ENCODE assay signal across 32 cellular contexts in the genomic region with DNA sequence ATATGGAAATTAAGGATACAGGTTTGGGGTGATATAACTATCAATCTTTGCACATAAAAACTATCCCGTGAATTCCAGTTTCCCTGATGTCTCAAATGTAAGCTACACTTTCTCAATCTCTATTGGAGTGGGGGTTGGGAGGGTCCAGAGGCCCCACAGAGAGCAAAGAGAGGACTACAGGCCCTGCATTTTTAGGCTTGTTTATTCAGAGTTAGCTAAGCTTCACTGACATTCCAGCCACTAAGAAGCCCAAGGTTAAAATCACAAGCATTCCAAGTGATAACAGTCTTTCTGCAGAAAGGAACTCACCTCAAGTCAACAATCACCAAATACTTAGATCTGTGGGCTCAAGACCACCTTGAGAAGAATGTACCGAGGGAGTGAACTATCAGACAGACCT. TPM values are rescaled to one million over a fixed set of nuclear protein-coding genes. Genes with fewer than 3 reads are reported as not detected.
DNase-seq lines count a peak whose midpoint lies in the region; ATAC-seq and TF ChIP-seq lines count a peak whose summit lies in the region.
"Had no signal": no experiment of that assay in that cellular context is flagged by ENCODE, and none has a peak within 500 bp of the region (broad histone marks: within the 10 kb centered on the region; RNA-seq: fewer than 3 reads in every experiment).

No MANE protein-coding gene starts in this region.

- H2AK9ac ChIP-seq in IMR-90 (replicated peaks; ENCODE audit: low read depth, low read length, poor library complexity), result no peak overlapping the region

- no peak overlapping the region for H4K91ac ChIP-seq in IMR-90 (ENCODE audit: insufficient read depth, low read depth, low read length)

- H3K4ac ChIP-seq in IMR-90 (ENCODE audit: low read depth, low read length), result peak overlapping the region; percentile 4; the same call in 1 of the 2 replicates

- BruUV-seq in Caco-2 (replicated peaks; lab: Mats Ljungman, UMichigan), result no TSS peak
- BruUV-seq in IMR-90 (replicated peaks; lab: Mats Ljungman, UMichigan), result no TSS peak

- H2BK20ac ChIP-seq in IMR-90 (ENCODE audit: low read depth, low read length), result no peak overlapping the region

- H3K4me3 Mint-ChIP-seq in Caco-2 (ENCODE audit: unreplicated experiment) (peak overlapping the region; percentile 64), endothelial cell (ENCODE audit: unreplicated experiment) (no peak overlapping the region), mesothelial cell of epicardium (no peak overlapping the region)
- H3K4me3 Mint-ChIP-seq: activated naive CD8-positive, alpha-beta T cell treated with anti-CD3 and anti-CD28 coated beads, Interleukin-2, amount 50 U/mL, for 24 hours; activated T-cell treated with anti-CD3 and anti-CD28 coated beads, Interleukin-2, amount 50 U/mL, for 72 hours; brain; naive thymus-derived CD8-positive, alpha-beta T cell; stimulated activated naive B cell treated with anti-CD40 and anti-IgM and Interleukin-4, amounts not matched to agents 10 μg/mL and 1 μg/mL and 100 μg/mL, for 72 hours; T-helper 17 cell had no signal

- H3K56ac ChIP-seq in IMR-90 (ENCODE audit: extremely low read depth, insufficient read depth, low read length), result no peak overlapping the region; the same call in 1 of the 2 replicates

- no peak overlapping the region; the same call in 1 of the 2 replicates for H3K14ac ChIP-seq in IMR-90 (replicated peaks; ENCODE audit: low read depth, low read length)

- H3K18ac ChIP-seq in IMR-90 (ENCODE audit: low read depth, low read length), result no peak overlapping the region

- no peak overlapping the region for H3K9ac ChIP-seq in IMR-90 (ENCODE audit: low read depth, low read length)
- H3K9ac ChIP-seq: KMS-11 had no signal

- POLR2A ChIA-PET in Caco-2 (lab: Charles Lee), result interaction anchor here (0.6 kb wide), 1 partner anchor 71 kb away, joined by 3 read pairs; no protein-coding TSS in a partner anchor
- POLR2A ChIA-PET in IMR-90 (lab: Charles Lee; ENCODE audit: unreplicated experiment), result no interaction called here

- no peak overlapping the region for H2AK5ac ChIP-seq in IMR-90 (ENCODE audit: low read depth, low read length)

- H3K27me3 Mint-ChIP-seq in Caco-2 (ENCODE audit: insufficient read depth, unreplicated experiment), result no peaks in the 10 kb centered on the region
- no peaks in the 10 kb centered on the region for H3K27me3 Mint-ChIP-seq in endothelial cell (ENCODE audit: unreplicated experiment)
- no peaks in the 10 kb centered on the region for H3K27me3 Mint-ChIP-seq in mesothelial cell of epicardium (ENCODE audit: low read depth)

- H4K8ac ChIP-seq in IMR-90 (ENCODE audit: low read depth in 2 of 2, low read length in 2 of 2), result 0 out of 4 replicates have a peak overlapping the region, but pooled peaks of 1 of the 2 experiments have one; percentile 1

- H3K36me3 ChIP-seq in Caco-2 (ENCODE audit: control insufficient read depth, insufficient read depth, low read length) (no peaks in the 10 kb centered on the region), IMR-90 (ENCODE audit: control insufficient read depth, insufficient read depth, low read length) (no peaks in the 10 kb centered on the region), stomach (no peaks in the 10 kb centered on the region)
- H3K36me3 ChIP-seq: gastroesophageal sphincter had no signal

- H4K5ac ChIP-seq in IMR-90 (ENCODE audit: low read depth, low read length), result no peak overlapping the region

- H3K27ac ChIP-seq in IMR-90 (ENCODE audit: insufficient read depth, low read length), result no peak overlapping the region
- no peak overlapping the region for H3K27ac ChIP-seq in stomach
- H3K27ac ChIP-seq: gastroesophageal sphincter, KMS-11, skin epidermis had no signal

- in situ Hi-C loops in IMR-90 (cut with MboI; ENCODE audit: low sequenced_read_pairs), result no loop called here

- peaks cover 71% of the 10 kb centered on the region for H3K4me1 ChIP-seq in Caco-2
- H3K4me1 ChIP-seq in IMR-90 (ENCODE audit: control insufficient read depth, insufficient read depth, low read length), result peaks cover 8% of the 10 kb centered on the region
- H3K4me1 ChIP-seq in stomach, result no peaks in the 10 kb centered on the region

- peaks cover 46% of the 10 kb centered on the region for H3K4me1 Mint-ChIP-seq in Caco-2 (ENCODE audit: low read depth, unreplicated experiment)
- H3K4me1 Mint-ChIP-seq in endothelial cell (ENCODE audit: unreplicated experiment), result peaks cover 9% of the 10 kb centered on the region
- peaks cover 35% of the 10 kb centered on the region for H3K4me1 Mint-ChIP-seq in mesothelial cell of epicardium
- H3K4me1 Mint-ChIP-seq: activated naive CD8-positive, alpha-beta T cell treated with anti-CD3 and anti-CD28 coated beads, Interleukin-2, amount 50 U/mL, for 24 hours; naive thymus-derived CD8-positive, alpha-beta T cell; T-helper 17 cell had no signal

- no peak for TF ChIP-seq CTCF in Caco-2 (IDR thresholded peaks at IDR 0.05; ENCODE audit: insufficient read depth in 1 of 2, low read depth in 1 of 2, low read length in 1 of 2, severe bottlenecking in 1 of 2, unreplicated experiment in 1 of 2)
- no peak for TF ChIP-seq CTCF in IMR-90 (conservative IDR thresholded peaks at IDR 0.05; ENCODE audit: low read depth, low read length)
- no peak for TF ChIP-seq CTCF in endothelial cell (IDR thresholded peaks at IDR 0.05; ENCODE audit: unreplicated experiment)
- TF ChIP-seq CTCF in mesothelial cell of epicardium (IDR thresholded peaks at IDR 0.05; ENCODE audit: unreplicated experiment), result no peak
- no peak for TF ChIP-seq CTCF in stomach (IDR thresholded peaks at IDR 0.05)

- H3K9me1 ChIP-seq in IMR-90 (ENCODE audit: insufficient read depth, low read length), result peaks cover 6% of the 10 kb centered on the region; the same call in 1 of the 2 replicates

- H2AFZ ChIP-seq in IMR-90 (replicated peaks; ENCODE audit: low read length, poor library complexity), result peak overlapping the region; percentile 16

- H3K23ac ChIP-seq in IMR-90 (ENCODE audit: low read depth, low read length), result no peak overlapping the region

- H3K9me3 ChIP-seq in Caco-2, result no peaks in the 10 kb centered on the region
- no peaks in the 10 kb centered on the region for H3K9me3 ChIP-seq in IMR-90 (ENCODE audit: control insufficient read depth, insufficient read depth, low read length)
- no peaks in the 10 kb centered on the region for H3K9me3 ChIP-seq in stomach
- H3K9me3 ChIP-seq: gastroesophageal sphincter had no signal

- no peak overlapping the region for H3K4me3 ChIP-seq in Caco-2 (ENCODE audit: low read depth, low read length)
- no peak overlapping the region for H3K4me3 ChIP-seq in IMR-90 (ENCODE audit: insufficient read depth, low read depth, low read length)
- no peak overlapping the region for H3K4me3 ChIP-seq in stomach
- H3K4me3 ChIP-seq: gastroesophageal sphincter, skin epidermis had no signal

- no peak for TF ChIP-seq EP300 in stomach (IDR thresholded peaks at IDR 0.05)

- H3K79me1 ChIP-seq in IMR-90 (ENCODE audit: low read depth in 1 of 2, low read length in 2 of 2), result no peaks in the 10 kb centered on the region

- dilution Hi-C loops in IMR-90 (cut with HindIII; ENCODE audit: low sequenced_read_pairs, unreplicated experiment), result no loop called here

- TF ChIP-seq POLR2A in IMR-90 (IDR thresholded peaks at IDR 0.05; ENCODE audit: low read depth, low read length) (no peak), stomach (IDR thresholded peaks at IDR 0.05) (no peak)

- H3K27me3 ChIP-seq in Caco-2 (replicated peaks; ENCODE audit: control insufficient read depth, insufficient read depth, low read length) (no peaks in the 10 kb centered on the region), IMR-90 (ENCODE audit: control insufficient read depth, insufficient read depth, low read length) (no peaks in the 10 kb centered on the region), stomach (no peaks in the 10 kb centered on the region)
- H3K27me3 ChIP-seq: gastroesophageal sphincter had no signal

- ATAC-seq in IMR-90 (ENCODE audit: low read depth) (peak; percentile 76), left cardiac atrium (no peak)
- ATAC-seq: activated CD4-positive, CD25-positive, alpha-beta regulatory T cell treated with anti-CD3 and anti-CD28 coated beads, Interleukin-2, amount 50 U/mL, for 24 hours; activated naive CD8-positive, alpha-beta T cell treated with anti-CD3 and anti-CD28 coated beads, Interleukin-2, amount 50 U/mL, for 24 hours; activated T-cell treated with anti-CD3 and anti-CD28 coated beads, Interleukin-2, amount 50 U/mL, for 72 hours; gastroesophageal sphincter; left ventricle myocardium superior; naive thymus-derived CD8-positive, alpha-beta T cell; SK-N-SH treated with all-trans-retinoic acid at 6 μM for 48 hours; stimulated activated naive B cell treated with anti-CD40 and anti-IgM and Interleukin-4, amounts not matched to agents 10 μg/mL and 1 μg/mL and 100 μg/mL, for 72 hours; T-helper 17 cell had no signal

- no peak for TF ChIP-seq RAD21 in IMR-90 (IDR thresholded peaks at IDR 0.05; ENCODE audit: low read length)

- peak; percentile 82 to 85 for DNase-seq in Caco-2
- DNase-seq in IMR-90, result no peak
- no peak for DNase-seq in endothelial cell (ENCODE audit: low spot score)
- DNase-seq in mesothelial cell of epicardium (ENCODE audit: low spot score in 2 of 2, unreplicated experiment in 2 of 2), result no peak
- DNase-seq in NOMO-1 treated with dmso at 0.1 percent for 144 hours (lab: John Stamatoyannopoulos, UW; ENCODE audit: unreplicated experiment), result no peak
- no peak for DNase-seq in left cardiac atrium
- DNase-seq in central memory CD4-positive, alpha-beta T cell, result no peak
- DNase-seq in stomach, result no peak
- DNase-seq: activated CD4-positive, alpha-beta T cell treated with anti-CD3 and anti-CD28 coated beads, Interleukin-2, amount 50 U/mL, for 48 hours; activated naive CD4-positive, alpha-beta T cell; activated naive CD8-positive, alpha-beta T cell treated with anti-CD3 and anti-CD28 coated beads, Interleukin-2, amount 50 U/mL, for 24 hours; activated T-cell treated with anti-CD3 and anti-CD28 coated beads, Interleukin-2, amount 50 U/mL, for 72 hours; cerebellar nuclear complex; DND-41; hypothalamus; islet precursor cell; left ventricle myocardium superior; MM.1S; naive thymus-derived CD8-positive, alpha-beta T cell; NCI-H2029 treated with DMSO at 0.1 percent for 48 hours; NCI-H524; NK-92 treated with Interleukin-12 subunit alpha and Interleukin-12 subunit beta, amount 100 ng/mL, for 24 hours; retina; Right ventricle myocardium superior; stimulated activated naive B cell treated with anti-CD40 and anti-IgM and Interleukin-4, amounts not matched to agents 10 μg/mL and 1 μg/mL and 100 μg/mL, for 72 hours; T-helper 17 cell had no signal

- WGBS in IMR-90 (ENCODE audit: extremely low coverage in 2 of 2, insufficient read length in 1 of 2), 2 experiments, result no CpG with 5 or more reads among the region's 2 CpGs
- WGBS in stomach, 5 donors, result 71 to 86% (median 80%) methylated on average over 2 of the region's 2 CpGs

- no peaks in the 10 kb centered on the region for H4K20me1 ChIP-seq in IMR-90 (ENCODE audit: insufficient read depth, low read length)

- no peak overlapping the region for H2BK15ac ChIP-seq in IMR-90 (ENCODE audit: low read depth, low read length)

- H3K9me3 Mint-ChIP-seq in Caco-2 (ENCODE audit: unreplicated experiment), result no peaks in the 10 kb centered on the region
- H3K9me3 Mint-ChIP-seq in endothelial cell (ENCODE audit: unreplicated experiment), result no peaks in the 10 kb centered on the region
- no peaks in the 10 kb centered on the region for H3K9me3 Mint-ChIP-seq in mesothelial cell of epicardium
- H3K9me3 Mint-ChIP-seq: activated naive CD8-positive, alpha-beta T cell treated with anti-CD3 and anti-CD28 coated beads, Interleukin-2, amount 50 U/mL, for 24 hours; activated T-cell treated with anti-CD3 and anti-CD28 coated beads, Interleukin-2, amount 50 U/mL, for 72 hours; brain; naive thymus-derived CD8-positive, alpha-beta T cell; stimulated activated naive B cell treated with anti-CD40 and anti-IgM and Interleukin-4, amounts not matched to agents 10 μg/mL and 1 μg/mL and 100 μg/mL, for 72 hours had no signal

- CTCF ChIA-PET in Caco-2 (lab: Charles Lee) (interaction anchor here (0.6 to 1.2 kb wide), 6 partner anchors 18 to 160 kb away, joined by 3 to 5 read pairs (median 3); no protein-coding TSS in a partner anchor), IMR-90 (lab: Yijun Ruan, JAX) (interaction anchor here (0.9 to 1.3 kb wide), 2 partner anchors 10 to 18 kb away, joined by 3 to 4 read pairs; no protein-coding TSS in a partner anchor)

- intact Hi-C loops in Caco-2 (cut with micrococcal nuclease; ENCODE audit: unreplicated experiment) (loop anchor here (1.0 to 2.0 kb wide), 6 partner anchors 11 to 61 kb away; no protein-coding TSS in a partner anchor), IMR-90 (cut with micrococcal nuclease) (loop anchor here (5.0 kb wide), 1 partner anchor 43 kb away; no protein-coding TSS in a partner anchor), left cardiac atrium (cut with DNase I) (no loop called here), stomach (cut with DNase I; ENCODE audit: low total_unique reads) (no loop called here)

- peak overlapping the region; percentile 12; the same call in 1 of the 2 replicates for H2BK120ac ChIP-seq in IMR-90 (ENCODE audit: low read depth, low read length)

- H3K27ac Mint-ChIP-seq in Caco-2 (ENCODE audit: unreplicated experiment), result peak overlapping the region; percentile 82
- H3K27ac Mint-ChIP-seq in endothelial cell (ENCODE audit: unreplicated experiment), result peak overlapping the region; percentile 13
- peak overlapping the region; percentile 91 for H3K27ac Mint-ChIP-seq in mesothelial cell of epicardium
- H3K27ac Mint-ChIP-seq: activated naive CD8-positive, alpha-beta T cell treated with anti-CD3 and anti-CD28 coated beads, Interleukin-2, amount 50 U/mL, for 24 hours; activated T-cell treated with anti-CD3 and anti-CD28 coated beads, Interleukin-2, amount 50 U/mL, for 72 hours; naive thymus-derived CD8-positive, alpha-beta T cell; stimulated activated naive B cell treated with anti-CD40 and anti-IgM and Interleukin-4, amounts not matched to agents 10 μg/mL and 1 μg/mL and 100 μg/mL, for 72 hours; T-helper 17 cell had no signal

- H3K36me3 Mint-ChIP-seq in Caco-2 (ENCODE audit: insufficient read depth, unreplicated experiment), result no peaks in the 10 kb centered on the region
- H3K36me3 Mint-ChIP-seq in endothelial cell (ENCODE audit: low read depth, unreplicated experiment), result no peaks in the 10 kb centered on the region
- H3K36me3 Mint-ChIP-seq in mesothelial cell of epicardium, result no peaks in the 10 kb centered on the region
- H3K36me3 Mint-ChIP-seq: brain; naive thymus-derived CD8-positive, alpha-beta T cell; stimulated activated naive B cell treated with anti-CD40 and anti-IgM and Interleukin-4, amounts not matched to agents 10 μg/mL and 1 μg/mL and 100 μg/mL, for 72 hours had no signal

- no peak overlapping the region for H3K4me2 ChIP-seq in IMR-90 (ENCODE audit: low read depth, low read length)
- H3K4me2 ChIP-seq: KMS-11 had no signal

- H2BK5ac ChIP-seq in IMR-90 (ENCODE audit: low read depth, low read length, poor library complexity, severe bottlenecking), result no peak overlapping the region

RNA-seq across cellular contexts. Expression of gene LAMB1, which starts 31.6 kb away (rescaled TPM):
- total RNA-seq in Caco-2 (2022) (418 and 431 TPM in 2 replicates), IMR-90 (2012; rRNA removed) (117 TPM in 2 replicates), endothelial cell (ENCODE audit: unreplicated experiment) (453 TPM), mesothelial cell of epicardium (556 to 593 TPM (median 584 TPM) in 3 replicates), left cardiac atrium (100 to 1,000 TPM; 109 to 123 TPM), stomach (100 to 1,000 TPM in 4 of 5 donors, 10 to 100 TPM in 1; 85.7 to 399 (median 165) TPM)
- polyA plus RNA-seq in IMR-90 (2012; rRNA removed) (97.5 and 114 TPM in 2 replicates), stomach (10 to 100 TPM; 50.0 to 76.5 (median 68.7) TPM)
- polyA plus RNA-seq in IMR-90 (2012; cell fraction: cytosol; rRNA removed), result 83.3 and 90.8 TPM in 2 replicates
- polyA plus RNA-seq in IMR-90 (2012; cell fraction: nucleus; rRNA removed; ENCODE audit: low replicate concordance), result 304 and 403 TPM in 2 replicates
- total RNA-seq: T-helper 17 cell had no signal

Comparison
In these comparisons a context has a peak if more than half of its experiments do, and no peak if none do; other contexts are left out.
1. DNase-seq: peak in Caco-2 (2 of 2); none in IMR-90 (single experiment), endothelial cell (single experiment), mesothelial cell of epicardium (0 of 2), NOMO-1 treated with dmso at 0.1 percent for 144 hours (single experiment), left cardiac atrium (single experiment), central memory CD4-positive, alpha-beta T cell (single experiment) and stomach (single experiment).
2. H3K27ac Mint-ChIP-seq: peak in every context shown above with its lines; median percentile 91 in mesothelial cell of epicardium; 82 in Caco-2; 13 in endothelial cell.
3. intact Hi-C loops: an anchor here in Caco-2 (1.0 to 2.0 kb wide) and IMR-90 (5.0 kb wide); none called in left cardiac atrium and stomach.